Comparison of ENCODE assay signal across 1 cellular context in the genomic region with DNA sequence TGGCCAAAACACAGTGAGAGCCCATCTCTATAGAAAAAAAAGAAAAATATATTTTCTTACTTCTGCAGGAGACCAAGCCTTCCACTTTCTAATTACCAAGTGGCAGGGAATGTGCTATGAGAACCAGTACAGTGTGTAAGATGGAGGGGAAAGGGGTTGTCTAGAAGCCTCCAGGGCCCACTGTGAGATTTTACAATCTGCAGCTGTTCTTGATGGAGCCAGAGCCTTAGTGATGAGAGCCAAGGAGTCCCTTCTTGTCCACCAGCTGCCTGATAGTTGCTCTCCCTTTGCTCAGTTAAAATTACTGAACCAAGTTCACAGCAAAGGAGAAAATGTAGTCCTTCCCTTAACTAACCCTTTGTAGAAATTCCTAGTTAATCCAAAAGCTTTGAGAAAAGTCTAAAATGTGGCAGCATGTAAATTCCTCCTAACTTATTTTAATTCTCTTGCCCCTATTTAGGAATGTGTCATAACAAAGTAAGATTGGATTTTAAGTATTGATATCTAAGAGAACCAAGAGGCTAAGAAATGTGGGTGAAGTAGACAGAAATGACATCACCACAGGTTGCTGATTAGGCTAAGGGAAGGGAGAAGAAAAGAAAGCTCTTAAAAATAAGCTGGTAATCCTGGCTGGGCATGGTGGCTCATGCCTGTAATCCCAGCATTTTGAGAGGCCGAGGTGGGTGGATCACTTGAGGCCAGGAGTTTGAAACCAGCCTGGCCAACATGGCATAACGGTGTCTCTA.
TF ChIP-seq lines count a peak whose summit lies in the region.

No MANE protein-coding gene starts in this region.

TF ChIP-seq in WTC11, 78 proteins besides CTCF, POLR2A, EP300 and RAD21 (continued from another document):
- TF ChIP-seq, protein P1, sequence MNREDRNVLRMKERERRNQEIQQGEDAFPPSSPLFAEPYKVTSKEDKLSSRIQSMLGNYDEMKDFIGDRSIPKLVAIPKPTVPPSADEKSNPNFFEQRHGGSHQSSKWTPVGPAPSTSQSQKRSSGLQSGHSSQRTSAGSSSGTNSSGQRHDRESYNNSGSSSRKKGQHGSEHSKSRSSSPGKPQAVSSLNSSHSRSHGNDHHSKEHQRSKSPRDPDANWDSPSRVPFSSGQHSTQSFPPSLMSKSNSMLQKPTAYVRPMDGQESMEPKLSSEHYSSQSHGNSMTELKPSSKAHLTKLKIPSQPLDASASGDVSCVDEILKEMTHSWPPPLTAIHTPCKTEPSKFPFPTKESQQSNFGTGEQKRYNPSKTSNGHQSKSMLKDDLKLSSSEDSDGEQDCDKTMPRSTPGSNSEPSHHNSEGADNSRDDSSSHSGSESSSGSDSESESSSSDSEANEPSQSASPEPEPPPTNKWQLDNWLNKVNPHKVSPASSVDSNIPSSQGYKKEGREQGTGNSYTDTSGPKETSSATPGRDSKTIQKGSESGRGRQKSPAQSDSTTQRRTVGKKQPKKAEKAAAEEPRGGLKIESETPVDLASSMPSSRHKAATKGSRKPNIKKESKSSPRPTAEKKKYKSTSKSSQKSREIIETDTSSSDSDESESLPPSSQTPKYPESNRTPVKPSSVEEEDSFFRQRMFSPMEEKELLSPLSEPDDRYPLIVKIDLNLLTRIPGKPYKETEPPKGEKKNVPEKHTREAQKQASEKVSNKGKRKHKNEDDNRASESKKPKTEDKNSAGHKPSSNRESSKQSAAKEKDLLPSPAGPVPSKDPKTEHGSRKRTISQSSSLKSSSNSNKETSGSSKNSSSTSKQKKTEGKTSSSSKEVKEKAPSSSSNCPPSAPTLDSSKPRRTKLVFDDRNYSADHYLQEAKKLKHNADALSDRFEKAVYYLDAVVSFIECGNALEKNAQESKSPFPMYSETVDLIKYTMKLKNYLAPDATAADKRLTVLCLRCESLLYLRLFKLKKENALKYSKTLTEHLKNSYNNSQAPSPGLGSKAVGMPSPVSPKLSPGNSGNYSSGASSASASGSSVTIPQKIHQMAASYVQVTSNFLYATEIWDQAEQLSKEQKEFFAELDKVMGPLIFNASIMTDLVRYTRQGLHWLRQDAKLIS (CRISPR knock-in tag; IDR thresholded peaks at IDR 0.05; ENCODE audit: borderline replicate concordance) = no peak
- TF ChIP-seq NFYB (CRISPR knock-in tag; conservative IDR thresholded peaks at IDR 0.05; ENCODE audit: low read depth) (no peak), ZSCAN18 (CRISPR knock-in tag; IDR thresholded peaks at IDR 0.05) (no peak)
- TF ChIP-seq, protein P2, sequence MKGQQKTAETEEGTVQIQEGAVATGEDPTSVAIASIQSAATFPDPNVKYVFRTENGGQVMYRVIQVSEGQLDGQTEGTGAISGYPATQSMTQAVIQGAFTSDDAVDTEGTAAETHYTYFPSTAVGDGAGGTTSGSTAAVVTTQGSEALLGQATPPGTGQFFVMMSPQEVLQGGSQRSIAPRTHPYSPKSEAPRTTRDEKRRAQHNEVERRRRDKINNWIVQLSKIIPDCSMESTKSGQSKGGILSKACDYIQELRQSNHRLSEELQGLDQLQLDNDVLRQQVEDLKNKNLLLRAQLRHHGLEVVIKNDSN (CRISPR knock-in tag; IDR thresholded peaks at IDR 0.05) = no peak
- TF ChIP-seq, protein P3, sequence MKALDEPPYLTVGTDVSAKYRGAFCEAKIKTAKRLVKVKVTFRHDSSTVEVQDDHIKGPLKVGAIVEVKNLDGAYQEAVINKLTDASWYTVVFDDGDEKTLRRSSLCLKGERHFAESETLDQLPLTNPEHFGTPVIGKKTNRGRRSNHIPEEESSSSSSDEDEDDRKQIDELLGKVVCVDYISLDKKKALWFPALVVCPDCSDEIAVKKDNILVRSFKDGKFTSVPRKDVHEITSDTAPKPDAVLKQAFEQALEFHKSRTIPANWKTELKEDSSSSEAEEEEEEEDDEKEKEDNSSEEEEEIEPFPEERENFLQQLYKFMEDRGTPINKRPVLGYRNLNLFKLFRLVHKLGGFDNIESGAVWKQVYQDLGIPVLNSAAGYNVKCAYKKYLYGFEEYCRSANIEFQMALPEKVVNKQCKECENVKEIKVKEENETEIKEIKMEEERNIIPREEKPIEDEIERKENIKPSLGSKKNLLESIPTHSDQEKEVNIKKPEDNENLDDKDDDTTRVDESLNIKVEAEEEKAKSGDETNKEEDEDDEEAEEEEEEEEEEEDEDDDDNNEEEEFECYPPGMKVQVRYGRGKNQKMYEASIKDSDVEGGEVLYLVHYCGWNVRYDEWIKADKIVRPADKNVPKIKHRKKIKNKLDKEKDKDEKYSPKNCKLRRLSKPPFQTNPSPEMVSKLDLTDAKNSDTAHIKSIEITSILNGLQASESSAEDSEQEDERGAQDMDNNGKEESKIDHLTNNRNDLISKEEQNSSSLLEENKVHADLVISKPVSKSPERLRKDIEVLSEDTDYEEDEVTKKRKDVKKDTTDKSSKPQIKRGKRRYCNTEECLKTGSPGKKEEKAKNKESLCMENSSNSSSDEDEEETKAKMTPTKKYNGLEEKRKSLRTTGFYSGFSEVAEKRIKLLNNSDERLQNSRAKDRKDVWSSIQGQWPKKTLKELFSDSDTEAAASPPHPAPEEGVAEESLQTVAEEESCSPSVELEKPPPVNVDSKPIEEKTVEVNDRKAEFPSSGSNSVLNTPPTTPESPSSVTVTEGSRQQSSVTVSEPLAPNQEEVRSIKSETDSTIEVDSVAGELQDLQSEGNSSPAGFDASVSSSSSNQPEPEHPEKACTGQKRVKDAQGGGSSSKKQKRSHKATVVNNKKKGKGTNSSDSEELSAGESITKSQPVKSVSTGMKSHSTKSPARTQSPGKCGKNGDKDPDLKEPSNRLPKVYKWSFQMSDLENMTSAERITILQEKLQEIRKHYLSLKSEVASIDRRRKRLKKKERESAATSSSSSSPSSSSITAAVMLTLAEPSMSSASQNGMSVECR (CRISPR knock-in tag; IDR thresholded peaks at IDR 0.05; ENCODE audit: borderline replicate concordance) = no peak
